Comparison of ENCODE assay signal across 8 cellular contexts in genomic region chr19:36331353-36332228, GRCh38. TPM values are rescaled to one million over a fixed set of nuclear protein-coding genes. Genes with fewer than 3 reads are reported as not detected.
DNase-seq lines count a peak whose midpoint lies in the region; ATAC-seq, FAIRE-seq and TF ChIP-seq lines count a peak whose summit lies in the region.

No MANE protein-coding gene starts in this region.

- H3K4me3 ChIP-seq in RWPE2 (ENCODE audit: severe bottlenecking): peak overlapping the region; percentile 55

- peaks cover 31% of the 10 kb centered on the region for H3K36me3 ChIP-seq in RWPE2 (ENCODE audit: low read depth)

- H3K9me3 Mint-ChIP-seq in activated naive CD4-positive, alpha-beta T cell treated with anti-CD3 and anti-CD28 coated beads, Interleukin-2, amount 50 U/mL, for 24 hours: peaks cover 18% of the 10 kb centered on the region

- DNase-seq in GM12892 (ENCODE audit: insufficient read length) (peak; percentile 40), HK-2 (ENCODE audit: unreplicated experiment) (peak; percentile 96), RWPE2 (ENCODE audit: low spot score) (peak; percentile 83), glomerular visceral epithelial cell (ENCODE audit: extremely low spot score) (peak; percentile 55), nucleus accumbens (lab: John Stamatoyannopoulos, UW) (peak; percentile 30 to 97 (median 87)), substantia nigra (lab: John Stamatoyannopoulos, UW) (peak; percentile 7 to 96 (median 84))

- ATAC-seq in RWPE2 (ENCODE audit: low read depth) (peak; percentile 100), GM21529 (IDR thresholded peaks at IDR 0.05; ENCODE audit: unreplicated experiment) (no peak)

- no peaks in the 10 kb centered on the region for H3K4me1 ChIP-seq in RWPE2 (ENCODE audit: insufficient read depth, poor library complexity, severe bottlenecking)

- no peaks in the 10 kb centered on the region for H3K9me3 ChIP-seq in RWPE2 (ENCODE audit: severe bottlenecking)

- peak overlapping the region; percentile 41 for H3K27ac ChIP-seq in RWPE2 (ENCODE audit: poor library complexity, severe bottlenecking)
- no peak overlapping the region for H3K27ac ChIP-seq in substantia nigra (ENCODE audit: low read depth, low read length, poor library complexity, severe bottlenecking)

- TF ChIP-seq CTCF in RWPE2 (IDR thresholded peaks at IDR 0.05; ENCODE audit: poor library complexity, severe bottlenecking): no peak

- no peak for FAIRE-seq in GM12892 (lab: Jason Lieb, UNC)

- H3K4me1 Mint-ChIP-seq in activated naive CD4-positive, alpha-beta T cell treated with anti-CD3 and anti-CD28 coated beads, Interleukin-2, amount 50 U/mL, for 24 hours: peaks cover 8% of the 10 kb centered on the region

- H3K27me3 Mint-ChIP-seq in activated naive CD4-positive, alpha-beta T cell treated with anti-CD3 and anti-CD28 coated beads, Interleukin-2, amount 50 U/mL, for 24 hours: no peaks in the 10 kb centered on the region

- no peak overlapping the region for H3K27ac Mint-ChIP-seq in activated naive CD4-positive, alpha-beta T cell treated with anti-CD3 and anti-CD28 coated beads, Interleukin-2, amount 50 U/mL, for 24 hours

- peaks cover 37% of the 10 kb centered on the region for H3K36me3 Mint-ChIP-seq in activated naive CD4-positive, alpha-beta T cell treated with anti-CD3 and anti-CD28 coated beads, Interleukin-2, amount 50 U/mL, for 24 hours

- no peak for TF ChIP-seq POLR2A in GM12892 (IDR thresholded peaks at IDR 0.05; ENCODE audit: low read depth, low read length)

- H3K27me3 ChIP-seq in RWPE2 (ENCODE audit: insufficient read depth, poor library complexity, severe bottlenecking): no peaks in the 10 kb centered on the region

- H3K4me3 Mint-ChIP-seq in activated naive CD4-positive, alpha-beta T cell treated with anti-CD3 and anti-CD28 coated beads, Interleukin-2, amount 50 U/mL, for 24 hours: peak overlapping the region; percentile 70

RNA-seq across cellular contexts. Expression of gene ZFP14, which starts 47.4 kb away (rescaled TPM):
- 2.2 TPM for polyA plus RNA-seq in GM12892 (2012; ENCODE audit: missing spikeins)

Comparison
In these comparisons a context has a peak if more than half of its experiments do, and no peak if none do; other contexts are left out.
1. DNase-seq: peak in every context shown above with its lines; median percentile 96 in HK-2; 87 in nucleus accumbens; 84 in substantia nigra; 83 in RWPE2; 55 in glomerular visceral epithelial cell; 40 in GM12892.